ENCODE assay signal across 8 cellular contexts in the genomic region with DNA sequence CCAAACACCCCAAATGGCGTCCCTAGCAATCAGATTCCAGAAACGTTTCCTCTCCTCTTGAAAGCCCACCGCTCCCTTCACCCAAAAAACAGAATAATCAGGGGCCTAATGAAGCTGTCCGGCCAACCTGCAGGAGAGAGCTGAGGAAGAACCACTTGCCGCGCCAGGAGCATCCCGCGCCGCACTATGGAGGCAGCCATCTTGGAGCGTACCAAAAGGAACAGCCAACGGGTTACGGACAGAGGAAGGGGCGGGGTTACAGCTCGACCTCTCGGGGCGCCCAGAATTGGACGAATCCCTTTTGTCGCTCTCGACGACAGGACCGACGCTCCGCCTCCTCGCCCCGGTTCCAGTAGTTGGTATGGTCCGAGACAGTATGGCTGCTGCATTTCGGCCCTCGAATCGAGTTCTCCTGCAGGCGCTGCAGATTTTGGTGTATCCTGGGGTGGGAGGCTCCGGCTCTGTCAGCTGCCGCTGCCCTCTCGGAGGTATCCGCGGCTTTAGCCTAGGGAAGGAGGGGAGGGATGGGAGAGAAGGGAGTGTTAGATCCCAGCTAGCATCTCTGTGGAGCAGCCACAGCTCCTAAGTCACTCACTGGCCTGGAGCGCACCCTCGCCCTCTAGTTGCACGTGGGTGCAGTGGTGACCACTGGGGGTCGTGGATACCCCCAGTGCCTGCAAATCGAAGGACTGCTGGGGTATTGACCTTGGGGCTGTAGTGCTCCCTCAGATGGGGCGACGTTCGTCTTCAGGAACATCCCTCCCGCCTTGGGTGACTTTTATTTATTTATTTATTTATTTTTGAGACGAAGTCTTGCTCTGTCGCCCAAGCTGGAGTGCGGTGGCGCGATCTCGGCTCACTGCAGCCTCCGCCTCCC. TPM values are rescaled to one million over a fixed set of nuclear protein-coding genes. Genes with fewer than 3 reads are reported as not detected.
A peak's percentile ranks its signal among the peaks of the same experiment; 100 is the strongest.
DNase-seq lines count a peak whose midpoint lies in the region; ATAC-seq, FAIRE-seq and TF ChIP-seq lines count a peak whose summit lies in the region.

A gene (minus strand): TSS at position 219 of the 877 bp plus-strand sequence. CDS start 19 bp downstream, at position 200.
A gene with protein sequence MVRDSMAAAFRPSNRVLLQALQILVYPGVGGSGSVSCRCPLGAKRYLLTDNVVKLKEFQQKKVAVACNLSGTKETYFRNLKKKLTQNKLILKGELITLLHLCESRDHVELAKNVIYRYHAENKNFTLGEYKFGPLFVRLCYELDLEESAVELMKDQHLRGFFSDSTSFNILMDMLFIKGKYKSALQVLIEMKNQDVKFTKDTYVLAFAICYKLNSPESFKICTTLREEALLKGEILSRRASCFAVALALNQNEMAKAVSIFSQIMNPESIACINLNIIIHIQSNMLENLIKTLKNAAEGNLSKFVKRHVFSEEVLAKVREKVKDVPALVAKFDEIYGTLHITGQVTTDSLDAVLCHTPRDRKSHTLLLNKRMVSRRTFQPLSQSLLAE (plus strand): TSS at position 352 of the 877 bp plus-strand sequence. CDS start 10 bp downstream, at position 362.

- ATAC-seq in HG02759 (IDR thresholded peaks at IDR 0.05; ENCODE audit: unreplicated experiment) (peak; percentile 99), Right ventricle myocardium superior (ENCODE audit: poor library complexity) (peak; percentile 100), pancreas (peak; percentile 100)

- peak within 1 kb of the TSS; percentile 93 for H3K4me2 ChIP-seq in SU-DHL-6 (ENCODE audit: low read depth, low read length, poor library complexity, severe bottlenecking)

- FAIRE-seq in pancreas (lab: Jason Lieb, UNC), result peak; percentile 49

- peaks cover 11% of the 10 kb centered on the region for H3F3A ChIP-seq in SU-DHL-6 (ENCODE audit: insufficient read depth)

- peak within 1 kb of the TSS; percentile 61 for H3K27ac ChIP-seq in SU-DHL-6 (ENCODE audit: low read depth, low read length)
- H3K27ac ChIP-seq in pancreas, result peak within 1 kb of the TSS; percentile 29 to 62 (median 50)
- H3K27ac ChIP-seq in tibial artery, result peak within 1 kb of the TSS; percentile 80

- 0 out of 2 replicates have a peak, but pooled peaks cover 4% of the 10 kb centered on the region for H3K36me3 ChIP-seq in SU-DHL-6 (ENCODE audit: low read length)
- H3K36me3 ChIP-seq in pancreas, result peaks cover 0 to 12% (median 0%) of the 10 kb centered on the region in 3 donors
- peaks cover 0 to 30% (median 7%) of the 10 kb centered on the region in 3 donors for H3K36me3 ChIP-seq in tibial artery

- H3K27me3 ChIP-seq in SU-DHL-6 (ENCODE audit: low read length) (no peaks in the 10 kb centered on the region), pancreas (no peaks in the 10 kb centered on the region), tibial artery (no peaks in the 10 kb centered on the region)

- H3K9me2 ChIP-seq in SU-DHL-6 (replicated peaks; ENCODE audit: insufficient read depth, low read length), result no peaks in the 10 kb centered on the region

- H3K4me1 ChIP-seq in pancreas, result peaks cover 0 to 12% (median 0%) of the 10 kb centered on the region in 3 donors
- peaks cover 0 to 15% (median 9%) of the 10 kb centered on the region in 4 donors for H3K4me1 ChIP-seq in tibial artery

- 1% methylated on average over 50 to 51 of the region's 51 CpGs for WGBS in pancreas, 2 donors

- TF ChIP-seq CTCF in GM12873 (IDR thresholded peaks at IDR 0.05; ENCODE audit: insufficient read depth, low read depth, low read length, missing control alignments), result peak; percentile 41
- TF ChIP-seq CTCF in SU-DHL-6 (IDR thresholded peaks at IDR 0.05; ENCODE audit: insufficient read depth, low read length, poor library complexity, severe bottlenecking), result no peak
- TF ChIP-seq CTCF in pancreas (IDR thresholded peaks at IDR 0.05), result no peak
- peak in 1 of 2 experiments; percentile 4 for TF ChIP-seq CTCF in tibial artery (IDR thresholded peaks at IDR 0.05)

- peak within 1 kb of the TSS; percentile 85 for H2AFZ ChIP-seq in SU-DHL-6 (ENCODE audit: low read depth, low read length, severe bottlenecking)

- peaks cover 50% of the 10 kb centered on the region for H3K79me2 ChIP-seq in SU-DHL-6 (ENCODE audit: insufficient read depth, low read length)

- peak; percentile 92 for DNase-seq in NCI-H128 (lab: John Stamatoyannopoulos, UW; ENCODE audit: unreplicated experiment)
- peak; percentile 90 for DNase-seq in activated naive CD8-positive, alpha-beta T cell treated with anti-CD3 and anti-CD28 coated beads, Interleukin-2, amount 50 U/mL, for 16 hours (ENCODE audit: low read depth, low spot score)
- DNase-seq in Right ventricle myocardium superior, result peak; percentile 97
- peak; percentile 90 to 97 (median 96) for DNase-seq in pancreas
- DNase-seq in tibial artery, result peak; percentile 96 to 97

- H3K4me3 ChIP-seq in SU-DHL-6 (ENCODE audit: insufficient read depth, low read length, poor library complexity, severe bottlenecking), result peak within 1 kb of the TSS; percentile 96
- H3K4me3 ChIP-seq in pancreas, result peak within 1 kb of the TSS; percentile 37 to 93 (median 55)
- H3K4me3 ChIP-seq in tibial artery, result peak within 1 kb of the TSS; percentile 65 to 87

- peak within 1 kb of the TSS; percentile 91 for H3K9ac ChIP-seq in SU-DHL-6 (ENCODE audit: low read length)

- H4K20me1 ChIP-seq in SU-DHL-6 (ENCODE audit: low read depth, low read length), result no peaks in the 10 kb centered on the region

- intact Hi-C loops in Right ventricle myocardium superior (cut with DNase I), result no loop called here
- intact Hi-C loops in pancreas (cut with DNase I), result no loop called here
- intact Hi-C loops in tibial artery (cut with DNase I; ENCODE audit: low total_unique reads), result no loop called here

- no peaks in the 10 kb centered on the region for H3K9me3 ChIP-seq in SU-DHL-6 (ENCODE audit: insufficient read depth, low read length)
- no peaks in the 10 kb centered on the region for H3K9me3 ChIP-seq in pancreas
- H3K9me3 ChIP-seq in tibial artery, result no peaks in the 10 kb centered on the region

RNA-seq across cellular contexts. Expression of the first gene that starts in this region (rescaled TPM):
- total RNA-seq in Right ventricle myocardium superior, result 69.3 TPM
- total RNA-seq in pancreas, result 10 to 100 TPM; 17.3 to 28.0 (median 23.8) TPM
- polyA plus RNA-seq in pancreas, result 10 to 100 TPM in 1 of 2 donors, 1 to 10 TPM in 1; 9.4 to 17.4 TPM

RNA-seq across cellular contexts. Expression of the second gene that starts in this region (rescaled TPM):
- 18.6 TPM for total RNA-seq in Right ventricle myocardium superior
- total RNA-seq in pancreas, result 1 to 10 TPM; 2.2 to 5.3 (median 2.8) TPM
- 1 to 10 TPM in 1 of 2 donors, under 1 TPM in 1; 0.80 to 2.5 TPM for polyA plus RNA-seq in pancreas

Comparison
In these comparisons a context has a peak if more than half of its experiments do, and no peak if none do; other contexts are left out.
1. Peak in every context shown above with its lines: DNase-seq, ATAC-seq, H3K4me3 ChIP-seq and H3K27ac ChIP-seq.